8 cellular contexts compared by ENCODE assay signal in genomic region chr12:50542448-50542847, GRCh38. TPM values are rescaled to one million over a fixed set of nuclear protein-coding genes. Genes with fewer than 3 reads are reported as not detected.
DNase-seq lines count a peak whose midpoint lies in the region; ATAC-seq, FAIRE-seq and TF ChIP-seq lines count a peak whose summit lies in the region.

No MANE protein-coding gene starts in this region.

- H3K27ac ChIP-seq in RWPE2 (ENCODE audit: poor library complexity, severe bottlenecking): peak overlapping the region; percentile 84
- H3K27ac ChIP-seq in endothelial cell of umbilical vein (ENCODE audit: insufficient read depth, low read depth, low read length): no peak overlapping the region
- peak overlapping the region; percentile 53 to 82 (median 68) for H3K27ac ChIP-seq in transverse colon

- 33 to 47% methylated on average over 1 of the region's 1 CpG for WGBS in transverse colon (ENCODE audit: low coverage in 1 of 2), 2 donors

- H4K20me1 ChIP-seq in endothelial cell of umbilical vein (replicated peaks; ENCODE audit: control insufficient read depth, extremely low read depth, insufficient read depth, low read length): no peaks in the 10 kb centered on the region

- no peaks in the 10 kb centered on the region for H3K9me3 ChIP-seq in RWPE2 (ENCODE audit: severe bottlenecking)
- no peaks in the 10 kb centered on the region for H3K9me3 ChIP-seq in endothelial cell of umbilical vein (replicated peaks; ENCODE audit: control insufficient read depth, insufficient read depth, low read length)
- no peaks in the 10 kb centered on the region for H3K9me3 ChIP-seq in transverse colon

- H3K4me3 ChIP-seq in RWPE2 (ENCODE audit: severe bottlenecking): no peak overlapping the region
- H3K4me3 ChIP-seq in endothelial cell of umbilical vein (replicated peaks in 1 of 3; ENCODE audit: insufficient read depth in 1 of 3, low read depth in 1 of 3, low read length in 3 of 3): no peak overlapping the region
- H3K4me3 ChIP-seq in transverse colon: no peak overlapping the region

- H3K36me3 ChIP-seq in RWPE2 (ENCODE audit: low read depth) (0 out of 2 replicates have a peak, but pooled peaks cover 10% of the 10 kb centered on the region), endothelial cell of umbilical vein (ENCODE audit: control insufficient read depth in 2 of 2, extremely low read depth in 1 of 2, insufficient read depth in 2 of 2, low read length in 2 of 2) (no peaks in the 10 kb centered on the region), transverse colon (no peaks in the 10 kb centered on the region)

- in situ Hi-C loops in transverse colon (cut with MboI; ENCODE audit: low pct_ligation_motif_present in 1 of 4, low pct_unique_long_range_greater_than_20kb in 1 of 4, low sequenced_read_pairs in 3 of 4): no loop called here

- no peaks in the 10 kb centered on the region for H3K9me1 ChIP-seq in endothelial cell of umbilical vein (replicated peaks; ENCODE audit: control insufficient read depth, extremely low read depth, insufficient read depth, low read length)

- TF ChIP-seq POLR2A in endothelial cell of umbilical vein (IDR thresholded peaks at IDR 0.05; ENCODE audit: low read depth, low read length): no peak
- no peak for TF ChIP-seq POLR2A in transverse colon (IDR thresholded peaks at IDR 0.05)

- H3K4me1 ChIP-seq in RWPE2 (ENCODE audit: insufficient read depth, poor library complexity, severe bottlenecking) (peaks cover 56% of the 10 kb centered on the region), endothelial cell of umbilical vein (ENCODE audit: control insufficient read depth, extremely low read depth, insufficient read depth, low read length) (peaks cover 12% of the 10 kb centered on the region), transverse colon (peaks cover 6 to 74% (median 49%) of the 10 kb centered on the region in 4 donors)

- H3K9ac ChIP-seq in endothelial cell of umbilical vein (replicated peaks; ENCODE audit: extremely low read depth, insufficient read depth, low read length): no peak overlapping the region

- H3K79me2 ChIP-seq in endothelial cell of umbilical vein (ENCODE audit: control insufficient read depth, insufficient read depth, low read length): peaks cover 21% of the 10 kb centered on the region

- no peak overlapping the region for H2AFZ ChIP-seq in endothelial cell of umbilical vein (ENCODE audit: low read depth, low read length)

- peak; percentile 38 for FAIRE-seq in endothelial cell of umbilical vein (lab: Jason Lieb, UNC)

- TF ChIP-seq EP300 in transverse colon (IDR thresholded peaks at IDR 0.05; ENCODE audit: low read depth): no peak

- BruUV-seq in endothelial cell of umbilical vein (replicated peaks; lab: Mats Ljungman, UMichigan): no TSS peak

- no peak for TF ChIP-seq CTCF in RWPE2 (IDR thresholded peaks at IDR 0.05; ENCODE audit: poor library complexity, severe bottlenecking)
- TF ChIP-seq CTCF in endothelial cell of umbilical vein (IDR thresholded peaks at IDR 0.05; ENCODE audit: extremely low read depth in 1 of 2, insufficient read depth in 1 of 2, low read depth in 1 of 2, low read length in 2 of 2): no peak
- TF ChIP-seq CTCF in transverse colon (IDR thresholded peaks at IDR 0.05): no peak

- H3K27me3 ChIP-seq in RWPE2 (ENCODE audit: insufficient read depth, poor library complexity, severe bottlenecking) (no peaks in the 10 kb centered on the region), endothelial cell of umbilical vein (ENCODE audit: control insufficient read depth in 2 of 2, insufficient read depth in 2 of 2, low read length in 2 of 2) (no peaks in the 10 kb centered on the region), transverse colon (no peaks in the 10 kb centered on the region)

- ATAC-seq in left cardiac atrium (peak; percentile 19 to 81), left ventricle myocardium superior (no peak), RWPE2 (ENCODE audit: low read depth) (peak; percentile 96), HG02571 (IDR thresholded peaks at IDR 0.05; ENCODE audit: unreplicated experiment) (no peak)

- intact Hi-C loops in left cardiac atrium (cut with DNase I) (no loop called here), left ventricle myocardium superior (cut with micrococcal nuclease) (no loop called here), endothelial cell of umbilical vein (cut with micrococcal nuclease) (no loop called here), transverse colon (cut with DNase I; ENCODE audit: low total_unique reads) (no loop called here)

- dilution Hi-C loops in endothelial cell of umbilical vein (cut with MboI; ENCODE audit: extremely low pct_ligation_motif_present, low sequenced_read_pairs): no loop called here

- H3K4me2 ChIP-seq in endothelial cell of umbilical vein (ENCODE audit: insufficient read depth, low read length): no peak overlapping the region

- CTCF ChIA-PET in endothelial cell of umbilical vein (lab: Charles Lee): interaction anchor here (0.9 to 1.8 kb wide), 2 partner anchors 55 to 96 kb away, joined by 4 to 5 read pairs; no protein-coding TSS in a partner anchor

- POLR2A ChIA-PET in endothelial cell of umbilical vein (lab: Charles Lee): no interaction called here

- no peak for DNase-seq in left cardiac atrium
- DNase-seq in left ventricle myocardium superior: no peak
- no peak for DNase-seq in RWPE2 (ENCODE audit: low spot score)
- no peak for DNase-seq in endothelial cell of umbilical vein (ENCODE audit: low read depth, low spot score)
- no peak for DNase-seq in transverse colon
- no peak for DNase-seq in islet precursor cell
- no peak for DNase-seq in amygdala (lab: John Stamatoyannopoulos, UW)

TF ChIP-seq in endothelial cell of umbilical vein, 7 proteins besides CTCF, POLR2A, EP300 and RAD21:
- TF ChIP-seq GATA2 (IDR thresholded peaks at IDR 0.05; ENCODE audit: insufficient read depth, insufficient read length, low read depth, low read length): no peak
- TF ChIP-seq MYC (IDR thresholded peaks at IDR 0.05; ENCODE audit: low read depth, low read length): no peak
- TF ChIP-seq MAX (IDR thresholded peaks at IDR 0.05; ENCODE audit: insufficient read depth, insufficient read length): no peak
- TF ChIP-seq POLR2AphosphoS5 (IDR thresholded peaks at IDR 0.05; ENCODE audit: insufficient read depth, low read depth, low read length): no peak
- no peak for TF ChIP-seq JUN (IDR thresholded peaks at IDR 0.05; ENCODE audit: borderline replicate concordance, insufficient read depth, insufficient read length, low read depth)
- no peak for TF ChIP-seq EZH2 (IDR thresholded peaks at IDR 0.05; ENCODE audit: borderline replicate concordance, low read depth, low read length, severe bottlenecking)
- TF ChIP-seq FOS (IDR thresholded peaks at IDR 0.05; ENCODE audit: borderline replicate concordance, insufficient read depth, low read length): no peak
TF ChIP-seq in endothelial cell of umbilical vein: peak in this region for 0.

RNA-seq across cellular contexts. Expression of gene DIP2B, which starts 37.7 kb away (rescaled TPM):
- 10 to 100 TPM; 12.7 to 12.8 TPM for total RNA-seq in left cardiac atrium
- 11.4 TPM for total RNA-seq in left ventricle myocardium superior
- 27.7 and 28.0 TPM in 2 replicates for total RNA-seq in endothelial cell of umbilical vein
- polyA plus RNA-seq in endothelial cell of umbilical vein: 11.2 and 14.5 TPM in 2 replicates
- 11.5 and 11.6 TPM in 2 replicates for polyA plus RNA-seq in endothelial cell of umbilical vein (2011; cell fraction: cytosol; rRNA removed)
- 25.7 and 28.2 TPM in 2 replicates for polyA plus RNA-seq in endothelial cell of umbilical vein (2011; cell fraction: nucleus; rRNA removed)
- 21.3 and 22.1 TPM in 2 replicates for polyA plus RNA-seq in endothelial cell of umbilical vein (2012)
- polyA minus RNA-seq in endothelial cell of umbilical vein: 75.7 and 78.9 TPM in 2 replicates
- 24.3 TPM for polyA minus RNA-seq in endothelial cell of umbilical vein (2011; cell fraction: cytosol; rRNA and poly(A)+ RNA removed)
- 33.4 and 47.8 TPM in 2 replicates for polyA minus RNA-seq in endothelial cell of umbilical vein (2011; cell fraction: nucleus; rRNA and poly(A)+ RNA removed)
- 100 to 1,000 TPM in 1 of 4 donors, 10 to 100 TPM in 3; 40.0 to 129 (median 57.9) TPM for total RNA-seq in transverse colon

Comparison
In these comparisons a context has a peak if more than half of its experiments do, and no peak if none do; other contexts are left out.
1. ATAC-seq: peak in left cardiac atrium (2 of 2) and RWPE2 (single experiment); none in left ventricle myocardium superior (single experiment) and HG02571 (single experiment).